Comparison of ENCODE assay signal across 17 cellular contexts in genomic region chr6:109081026-109081425, GRCh38.
"Had no signal": no experiment of that assay in that cellular context is flagged by ENCODE, and none has a peak within 500 bp of the region (broad histone marks: within the 10 kb centered on the region; RNA-seq: fewer than 3 reads in every experiment).

No MANE protein-coding gene starts in this region.

- H3K36me3 ChIP-seq: cardiac muscle cell, colonic mucosa, pancreas, transverse colon had no signal

- DNase-seq: activated CD4-positive, alpha-beta T cell treated with anti-CD3 and anti-CD28 coated beads, Interleukin-2, amount 10 ng/mL, durations not matched to agents 7 days and 5 days; activated naive CD8-positive, alpha-beta T cell treated with anti-CD3 and anti-CD28 coated beads, Interleukin-2, amount 50 U/mL, for 24 hours; colonic mucosa; foreskin fibroblast; left cardiac atrium; pancreas; stimulated activated CD4-positive, alpha-beta T cell treated with anti-CD3 and anti-CD28 coated beads, Interleukin-4, amount 100 ng/mL, for 4 hours; stimulated activated CD8-positive, alpha-beta memory T cell treated with anti-CD3 and anti-CD28 coated beads, Interleukin-4, amount 100 ng/mL, for 48 hours; stimulated activated naive CD4-positive, alpha-beta T cell treated with Interleukin-2 at 50 U/mL for 16 hours; substantia nigra; T-helper 2 cell; transverse colon had no signal

- H3K4me1 ChIP-seq: colonic mucosa, pancreas had no signal

- H3K27me3 Mint-ChIP-seq: activated naive CD8-positive, alpha-beta T cell treated with anti-CD3 and anti-CD28 coated beads, Interleukin-2, amount 50 U/mL, for 24 hours had no signal

- H3K4me3 ChIP-seq: colonic mucosa, lung, pancreas, smooth muscle cell, transverse colon had no signal

- H3K9me3 Mint-ChIP-seq: activated CD4-positive, alpha-beta T cell treated with anti-CD3 and anti-CD28 coated beads, Interleukin-2, amount 10 ng/mL, durations not matched to agents 7 days and 5 days; activated naive CD8-positive, alpha-beta T cell treated with anti-CD3 and anti-CD28 coated beads, Interleukin-2, amount 50 U/mL, for 24 hours; mesothelial cell of epicardium; neural crest cell had no signal

- H3K36me3 Mint-ChIP-seq: mesothelial cell of epicardium had no signal

- H3K9me3 ChIP-seq: colonic mucosa, pancreas, transverse colon had no signal

- H3K27me3 ChIP-seq: cardiac muscle cell, colonic mucosa, pancreas, transverse colon had no signal

- H3K27ac Mint-ChIP-seq: activated CD4-positive, alpha-beta T cell treated with anti-CD3 and anti-CD28 coated beads, Interleukin-2, amount 10 ng/mL, durations not matched to agents 7 days and 5 days; activated naive CD8-positive, alpha-beta T cell treated with anti-CD3 and anti-CD28 coated beads, Interleukin-2, amount 50 U/mL, for 24 hours; mesothelial cell of epicardium had no signal

- H3K4me2 ChIP-seq: smooth muscle cell had no signal

- ATAC-seq: activated naive CD8-positive, alpha-beta T cell treated with anti-CD3 and anti-CD28 coated beads, Interleukin-2, amount 50 U/mL, for 24 hours had no signal

- H3K4me3 Mint-ChIP-seq: activated CD4-positive, alpha-beta T cell treated with anti-CD3 and anti-CD28 coated beads, Interleukin-2, amount 10 ng/mL, durations not matched to agents 7 days and 5 days; activated naive CD8-positive, alpha-beta T cell treated with anti-CD3 and anti-CD28 coated beads, Interleukin-2, amount 50 U/mL, for 24 hours; mesothelial cell of epicardium; neural crest cell had no signal
